In genomic region chr2:223674998-223675609, GRCh38 we compare ENCODE assay signal across 11 cellular contexts.
DNase-seq lines count a peak whose midpoint lies in the region; ATAC-seq, FAIRE-seq and TF ChIP-seq lines count a peak whose summit lies in the region.
"Had no signal": no experiment of that assay in that cellular context is flagged by ENCODE, and none has a peak within 500 bp of the region (broad histone marks: within the 10 kb centered on the region; RNA-seq: fewer than 3 reads in every experiment).

No MANE protein-coding gene starts in this region.

- H3K4me3 ChIP-seq in GM12878 (no peak overlapping the region), mesenchymal stem cell (ENCODE audit: insufficient read depth in 1 of 2, low read depth in 1 of 2, low read length in 2 of 2) (no peak overlapping the region)
- H3K4me3 ChIP-seq: sigmoid colon had no signal

- H3K36me3 Mint-ChIP-seq in Calu3 (ENCODE audit: insufficient read depth, unreplicated experiment) (peaks cover 4% of the 10 kb centered on the region), T-cell (no peaks in the 10 kb centered on the region)

- no peaks in the 10 kb centered on the region for H3K27me3 Mint-ChIP-seq in Calu3 (ENCODE audit: unreplicated experiment)
- peaks cover 7 to 10% of the 10 kb centered on the region in 2 donors for H3K27me3 Mint-ChIP-seq in T-cell

- no peak overlapping the region for H2BK5ac ChIP-seq in mesenchymal stem cell (ENCODE audit: low read depth, low read length, poor library complexity, severe bottlenecking)

- H3K9me3 ChIP-seq in GM12878 (replicated peaks; ENCODE audit: control insufficient read depth, insufficient read depth, low read length) (no peaks in the 10 kb centered on the region; the same call in 2 of the 3 replicates), mesenchymal stem cell (ENCODE audit: control insufficient read depth, low read length) (no peaks in the 10 kb centered on the region)
- H3K9me3 ChIP-seq: sigmoid colon had no signal

- H3K23ac ChIP-seq in mesenchymal stem cell (ENCODE audit: low read length in 2 of 2) = no peak overlapping the region

- no peak overlapping the region for H3K14ac ChIP-seq in mesenchymal stem cell (ENCODE audit: low read length in 2 of 2)

- H3K4me1 Mint-ChIP-seq in Calu3 (ENCODE audit: low read depth, unreplicated experiment) = peaks cover 27% of the 10 kb centered on the region
- no peaks in the 10 kb centered on the region for H3K4me1 Mint-ChIP-seq in T-cell

- H3K79me2 ChIP-seq in GM12878 (ENCODE audit: control insufficient read depth, insufficient read depth, low read length) = no peaks in the 10 kb centered on the region

- POLR2A ChIA-PET in GM12878 (lab: Charles Lee) (no interaction called here), T-cell (lab: Charles Lee) (no interaction called here)

- no peaks in the 10 kb centered on the region for H4K20me1 ChIP-seq in GM12878 (ENCODE audit: control insufficient read depth, insufficient read depth)

- H2BK15ac ChIP-seq in mesenchymal stem cell (ENCODE audit: low read depth, poor library complexity, severe bottlenecking) = no peak overlapping the region

- in situ Hi-C loops in GM12878 (cut with MboI) = no loop called here

- TF ChIP-seq CTCF in Calu3 (IDR thresholded peaks at IDR 0.05; ENCODE audit: unreplicated experiment) (peak; percentile 70), GM12878 (IDR thresholded peaks at IDR 0.05 in 2 of 3, conservative IDR thresholded peaks at IDR 0.05 in 1 of 3; ENCODE audit: control insufficient read depth in 2 of 3, extremely low read depth in 1 of 3, insufficient read depth in 1 of 3, low read depth in 3 of 3, low read length in 3 of 3) (peak in 2 of 3 experiments; percentile 24 to 29; a peak in 3 of 6 replicates)

- H3K4me1 ChIP-seq in GM12878 (ENCODE audit: control insufficient read depth, insufficient read depth, low read length) (no peaks in the 10 kb centered on the region), mesenchymal stem cell (ENCODE audit: control insufficient read depth, insufficient read depth, low read depth, low read length) (no peaks in the 10 kb centered on the region)
- H3K4me1 ChIP-seq: sigmoid colon had no signal

- intact Hi-C loops in Calu3 (cut with micrococcal nuclease; ENCODE audit: unreplicated experiment) = loop anchor here (5.0 to 10.0 kb wide), 3 partner anchors 122 to 703 kb away; no protein-coding TSS in a partner anchor
- intact Hi-C loops in GM12878 (cut with micrococcal nuclease; ENCODE audit: unreplicated experiment) = no loop called here

- no peak for TF ChIP-seq EP300 in GM12878 (IDR thresholded peaks at IDR 0.05; ENCODE audit: borderline replicate concordance in 1 of 2, control insufficient read depth in 1 of 2, low read depth in 2 of 2, low read length in 2 of 2)

- H3K9ac ChIP-seq in GM12878 (ENCODE audit: control insufficient read depth, insufficient read depth, low read length) (no peak overlapping the region), mesenchymal stem cell (ENCODE audit: low read length) (no peak overlapping the region)

- H3K27ac Mint-ChIP-seq in Calu3 (ENCODE audit: unreplicated experiment) (peak overlapping the region; percentile 25), T-cell (no peak overlapping the region)

- DNase-seq in Calu3 = peak; percentile 69
- peak; percentile 26 for DNase-seq in HuH-7 (ENCODE audit: low spot score)
- DNase-seq in GM12878 (ENCODE audit: low read depth, low spot score) = no peak
- DNase-seq in mesenchymal stem cell = peak; percentile 43
- DNase-seq in T-cell = no peak
- no peak for DNase-seq in NCI-H446 (lab: John Stamatoyannopoulos, UW)
- no peak for DNase-seq in NCI-H1436 (lab: John Stamatoyannopoulos, UW)
- DNase-seq: central memory CD4-positive, alpha-beta T cell; NCI-H526 treated with DMSO at 0.1 percent for 48 hours; sigmoid colon had no signal

- H2BK12ac ChIP-seq in mesenchymal stem cell (ENCODE audit: low read length in 2 of 2) = no peak overlapping the region

- RAD21 ChIA-PET in GM12878 (lab: Charles Lee; ENCODE audit: unreplicated experiment) = no interaction called here

- H2AK5ac ChIP-seq in mesenchymal stem cell (ENCODE audit: low read length, severe bottlenecking) = no peak overlapping the region

- peak; percentile 47 for FAIRE-seq in GM12878 (lab: Jason Lieb, UNC)

- H2AFZ ChIP-seq in GM12878 (ENCODE audit: control insufficient read depth, low read depth, low read length) (no peak overlapping the region), mesenchymal stem cell (ENCODE audit: low read depth, low read length) (no peak overlapping the region)

- H3K36me3 ChIP-seq in GM12878 (ENCODE audit: control insufficient read depth in 2 of 2, insufficient read depth in 2 of 2, low read length in 1 of 2) (no peaks in the 10 kb centered on the region), mesenchymal stem cell (ENCODE audit: control insufficient read depth in 1 of 2, insufficient read depth in 2 of 2, low read depth in 1 of 2, low read length in 2 of 2) (no peaks in the 10 kb centered on the region)
- H3K36me3 ChIP-seq: sigmoid colon had no signal

- peak; percentile 36 for TF ChIP-seq RAD21 in GM12878 (IDR thresholded peaks at IDR 0.05; ENCODE audit: insufficient read depth, low read depth, low read length)

- H3K79me1 ChIP-seq in mesenchymal stem cell (replicated peaks; ENCODE audit: low read length, poor library complexity, severe bottlenecking) = no peaks in the 10 kb centered on the region

- 30% methylated on average over 5 of the region's 5 CpGs for WGBS in GM12878 (ENCODE audit: insufficient coverage, insufficient replicate concordance, low lambda C conversion rate, missing lambda C conversion rate)
- 100% methylated on average over 5 of the region's 5 CpGs for WGBS in mesenchymal stem cell

- no peak overlapping the region for H3K27ac ChIP-seq in GM12878 (ENCODE audit: control insufficient read depth, insufficient read depth)
- H3K27ac ChIP-seq in mesenchymal stem cell (ENCODE audit: low read length, poor library complexity, severe bottlenecking) = no peak overlapping the region
- H3K27ac ChIP-seq: sigmoid colon had no signal

- CTCF ChIA-PET in Calu3 (lab: Charles Lee) (interaction anchor here (0.7 to 1.9 kb wide), 3 partner anchors 22 to 227 kb away, joined by 4 read pairs; no protein-coding TSS in a partner anchor), GM12878 (lab: Yijun Ruan, JAX) (interaction anchor here (1.4 kb wide), 1 partner anchor 185 kb away, joined by 3 read pairs; no protein-coding TSS in a partner anchor), T-cell (lab: Charles Lee) (no interaction called here)

- H3K4me2 ChIP-seq in GM12878 (ENCODE audit: control insufficient read depth, insufficient read depth) (no peak overlapping the region), mesenchymal stem cell (ENCODE audit: low read length, poor library complexity, severe bottlenecking) (no peak overlapping the region)

- H3K9me3 Mint-ChIP-seq in Calu3 (ENCODE audit: low read depth, unreplicated experiment) (no peaks in the 10 kb centered on the region), T-cell (peaks cover 0 to 7% (median 0%) of the 10 kb centered on the region in 3 donors)

- no peak overlapping the region for H3K4ac ChIP-seq in mesenchymal stem cell (ENCODE audit: low read depth in 1 of 2, low read length in 2 of 2)

- H4K8ac ChIP-seq in mesenchymal stem cell (ENCODE audit: low read length) = no peak overlapping the region

- TF ChIP-seq POLR2A in GM12878 (IDR thresholded peaks at IDR 0.05; ENCODE audit: low read depth, low read length) = no peak

- ATAC-seq in GM12878 = 0 out of 3 replicates have a peak, but pooled peaks have one; percentile 42
- no peak for ATAC-seq in T-cell (replicated peaks in 1 of 4)
- ATAC-seq in HG02678 (IDR thresholded peaks at IDR 0.05; ENCODE audit: unreplicated experiment) = no peak

- BruUV-seq in Calu3 (replicated peaks; lab: Mats Ljungman, UMichigan) (no TSS peak), GM12878 (replicated peaks; lab: Mats Ljungman, UMichigan) (no TSS peak)

- SMC1A ChIA-PET in GM12878 (lab: Charles Lee; ENCODE audit: uncharacterized antibody, unreplicated experiment) = no interaction called here

- H4K91ac ChIP-seq in mesenchymal stem cell (ENCODE audit: low read length) = no peak overlapping the region

- no peak overlapping the region for H3K4me3 Mint-ChIP-seq in Calu3 (ENCODE audit: low read depth, unreplicated experiment)
- H3K4me3 Mint-ChIP-seq in T-cell = no peak overlapping the region

- no peak overlapping the region for H3K18ac ChIP-seq in mesenchymal stem cell (ENCODE audit: low read depth in 1 of 2, low read length in 2 of 2)

- H3K27me3 ChIP-seq in GM12878 (replicated peaks in 1 of 2; ENCODE audit: control insufficient read depth in 2 of 2, insufficient read depth in 2 of 2, low read length in 1 of 2) (no peaks in the 10 kb centered on the region), mesenchymal stem cell (ENCODE audit: control insufficient read depth in 1 of 2, insufficient read depth in 1 of 2, low read length in 2 of 2) (no peaks in the 10 kb centered on the region)
- H3K27me3 ChIP-seq: sigmoid colon had no signal

- H2BK120ac ChIP-seq in mesenchymal stem cell (ENCODE audit: low read depth, low read length) = no peak overlapping the region

TF ChIP-seq in GM12878, 131 proteins besides CTCF, POLR2A, EP300 and RAD21 (continues in another document):
- no peak for TF ChIP-seq BHLHE40 (IDR thresholded peaks at IDR 0.05; ENCODE audit: borderline replicate concordance in 1 of 2, low read depth in 2 of 2, low read length in 1 of 2)
- no peak for TF ChIP-seq ZBTB4 (CRISPR knock-in tag; IDR thresholded peaks at IDR 0.05)
- TF ChIP-seq HDAC6 (IDR thresholded peaks at IDR 0.05; ENCODE audit: unreplicated experiment) = no peak
- no peak for TF ChIP-seq ZNF207 (IDR thresholded peaks at IDR 0.05; ENCODE audit: borderline replicate concordance)

Comparison
In these comparisons a context has a peak if more than half of its experiments do, and no peak if none do; other contexts are left out.
1. DNase-seq: peak in Calu3 (single experiment), HuH-7 (single experiment) and mesenchymal stem cell (single experiment); none in GM12878 (single experiment), T-cell (0 of 34), NCI-H446 (0 of 2) and NCI-H1436 (single experiment).
2. CTCF ChIA-PET loops: an anchor here in Calu3 (0.7 to 1.9 kb wide) and GM12878 (1.4 kb wide); none called in T-cell.